ENCODE assay signal across 17 cellular contexts in genomic region chr10:77325233-77325537, GRCh38.
DNase-seq lines count a peak whose midpoint lies in the region; ATAC-seq, FAIRE-seq and TF ChIP-seq lines count a peak whose summit lies in the region.
"Had no signal": no experiment of that assay in that cellular context is flagged by ENCODE, and none has a peak within 500 bp of the region (broad histone marks: within the 10 kb centered on the region; RNA-seq: fewer than 3 reads in every experiment).

No MANE protein-coding gene starts in this region.

- H3K4me3 ChIP-seq in iPS-20b (ENCODE audit: low read length), result peak overlapping the region; percentile 19; the same call in 1 of the 2 replicates
- no peak overlapping the region for H3K4me3 ChIP-seq in coronary artery
- no peak overlapping the region for H3K4me3 ChIP-seq in CD8-positive, alpha-beta T cell (ENCODE audit: low read depth, low read length)

- H3K27ac ChIP-seq in iPS-20b (ENCODE audit: low read length) (no peak overlapping the region), coronary artery (no peak overlapping the region)
- no peak overlapping the region for H3K27ac ChIP-seq in CD8-positive, alpha-beta T cell (ENCODE audit: low read depth, low read length)

- CTCF ChIA-PET in CD8-positive, alpha-beta T cell (lab: Charles Lee), result interaction anchor here (1.4 kb wide), 1 partner anchor 14 kb away, joined by 3 read pairs; no protein-coding TSS in a partner anchor

- H3K27me3 Mint-ChIP-seq in CD8-positive, alpha-beta T cell (ENCODE audit: low read depth), result no peaks in the 10 kb centered on the region

- no peaks in the 10 kb centered on the region for H3K27me3 ChIP-seq in iPS-20b (ENCODE audit: insufficient read depth, low read length)
- no peaks in the 10 kb centered on the region for H3K27me3 ChIP-seq in CD8-positive, alpha-beta T cell (ENCODE audit: insufficient read depth, low read length)

- POLR2A ChIA-PET in CD8-positive, alpha-beta T cell (lab: Charles Lee), result no interaction called here

- DNase-seq in COLO668 (lab: John Stamatoyannopoulos, UW; ENCODE audit: unreplicated experiment) (peak; percentile 83), GM12892 (ENCODE audit: insufficient read length) (no peak), NCI-H510A treated with DMSO at 0.1 percent for 48 hours (lab: John Stamatoyannopoulos, UW) (peak; percentile 81), coronary artery (ENCODE audit: low spot score) (no peak), COLO829 (ENCODE audit: low spot score) (no peak)
- no peak for DNase-seq in CD8-positive, alpha-beta T cell
- DNase-seq: activated CD4-positive, alpha-beta T cell treated with anti-CD3 and anti-CD28 coated beads, Interleukin-2, amount 50 U/mL, for 48 hours; activated naive CD4-positive, alpha-beta T cell treated with Interleukin-2 at 50 U/mL for 16 hours; anterior cingulate cortex; Caco-2; naive thymus-derived CD8-positive, alpha-beta T cell; posterior cingulate gyrus; stimulated activated CD4-positive, alpha-beta T cell treated with anti-CD3 and anti-CD28 coated beads, Interleukin-2, amount 100 ng/mL, for 48 hours had no signal

- no peak for ATAC-seq in CD8-positive, alpha-beta T cell
- ATAC-seq in GM19035 (IDR thresholded peaks at IDR 0.05; ENCODE audit: unreplicated experiment), result no peak
- ATAC-seq: naive thymus-derived CD8-positive, alpha-beta T cell had no signal

- peak; percentile 58 for FAIRE-seq in GM12892 (lab: Jason Lieb, UNC)
- FAIRE-seq: islet of Langerhans had no signal

- no peak overlapping the region for H3K9ac ChIP-seq in iPS-20b (ENCODE audit: low read depth, low read length)

- H3K4me1 Mint-ChIP-seq in CD8-positive, alpha-beta T cell (ENCODE audit: low read depth), result peaks cover 8% of the 10 kb centered on the region

- TF ChIP-seq POLR2A in GM12892 (IDR thresholded peaks at IDR 0.05; ENCODE audit: low read depth, low read length), result no peak

- peaks cover 13% of the 10 kb centered on the region for H3K4me1 ChIP-seq in iPS-20b (ENCODE audit: insufficient read depth, low read length)
- no peaks in the 10 kb centered on the region for H3K4me1 ChIP-seq in CD8-positive, alpha-beta T cell (ENCODE audit: insufficient read depth, low read length)

- intact Hi-C loops in CD8-positive, alpha-beta T cell (cut with DNase I, micrococcal nuclease), result no loop called here

- TF ChIP-seq CTCF in coronary artery (IDR thresholded peaks at IDR 0.05), result no peak
- no peak for TF ChIP-seq CTCF in CD8-positive, alpha-beta T cell (IDR thresholded peaks at IDR 0.05)

- no peak overlapping the region for H3K27ac Mint-ChIP-seq in CD8-positive, alpha-beta T cell
- H3K27ac Mint-ChIP-seq: naive thymus-derived CD8-positive, alpha-beta T cell; T-helper 1 cell treated with Interleukin-12 subunit alpha and Interleukin-12 subunit beta and Interleukin-4 antibody, amounts not matched to agents 30 μg/mL and 1 μg/mL, for 36 hours had no signal

- H3K9me3 Mint-ChIP-seq in CD8-positive, alpha-beta T cell, result no peaks in the 10 kb centered on the region
- H3K9me3 Mint-ChIP-seq: T-helper 1 cell treated with Interleukin-12 subunit alpha and Interleukin-12 subunit beta and Interleukin-4 antibody, amounts not matched to agents 30 μg/mL and 1 μg/mL, for 36 hours had no signal

- no peaks in the 10 kb centered on the region for H3K36me3 Mint-ChIP-seq in CD8-positive, alpha-beta T cell
- H3K36me3 Mint-ChIP-seq: naive thymus-derived CD8-positive, alpha-beta T cell had no signal

- H3K4me3 Mint-ChIP-seq in CD8-positive, alpha-beta T cell, result no peak overlapping the region
- H3K4me3 Mint-ChIP-seq: naive thymus-derived CD8-positive, alpha-beta T cell; T-helper 1 cell treated with Interleukin-12 subunit alpha and Interleukin-12 subunit beta and Interleukin-4 antibody, amounts not matched to agents 30 μg/mL and 1 μg/mL, for 36 hours had no signal

- no peaks in the 10 kb centered on the region for H3K9me3 ChIP-seq in iPS-20b (ENCODE audit: insufficient read depth, low read depth, low read length)
- H3K9me3 ChIP-seq in CD8-positive, alpha-beta T cell (ENCODE audit: low read length), result no peaks in the 10 kb centered on the region
- H3K9me3 ChIP-seq: Caco-2 had no signal

- no peaks in the 10 kb centered on the region for H3K36me3 ChIP-seq in iPS-20b (ENCODE audit: insufficient read depth, low read depth, low read length)
- H3K36me3 ChIP-seq in CD8-positive, alpha-beta T cell (ENCODE audit: insufficient read depth, low read length), result no peaks in the 10 kb centered on the region

Comparison
In these comparisons a context has a peak if more than half of its experiments do, and no peak if none do; other contexts are left out.
1. DNase-seq: peak in COLO668 (single experiment) and NCI-H510A treated with DMSO at 0.1 percent for 48 hours (single experiment); none in GM12892 (single experiment), coronary artery (single experiment), CD8-positive, alpha-beta T cell (0 of 7) and COLO829 (single experiment).